10 cellular contexts compared by ENCODE assay signal in genomic region chr16:13935408-13935807, GRCh38. TPM values are rescaled to one million over a fixed set of nuclear protein-coding genes. Genes with fewer than 3 reads are reported as not detected.
DNase-seq lines count a peak whose midpoint lies in the region; ATAC-seq, FAIRE-seq and TF ChIP-seq lines count a peak whose summit lies in the region.
"Had no signal": no experiment of that assay in that cellular context is flagged by ENCODE, and none has a peak within 500 bp of the region (broad histone marks: within the 10 kb centered on the region; RNA-seq: fewer than 3 reads in every experiment).

No MANE protein-coding gene starts in this region.

- H3K27ac ChIP-seq in A549: peak overlapping the region in 1 of 2 experiments; percentile 20; a peak in 2 of 6 replicates
- H3K27ac ChIP-seq in CD8-positive, alpha-beta T cell (ENCODE audit: low read depth, low read length): no peak overlapping the region
- no peak overlapping the region for H3K27ac ChIP-seq in RWPE2 (ENCODE audit: poor library complexity, severe bottlenecking)

- TF ChIP-seq EP300 in A549 (IDR thresholded peaks at IDR 0.05): no peak

- no peaks in the 10 kb centered on the region for H3K27me3 ChIP-seq in CD8-positive, alpha-beta T cell (ENCODE audit: insufficient read depth, low read length)
- H3K27me3 ChIP-seq in RWPE2 (ENCODE audit: insufficient read depth, poor library complexity, severe bottlenecking): no peaks in the 10 kb centered on the region

- no peak overlapping the region for H3K27ac Mint-ChIP-seq in CD8-positive, alpha-beta T cell
- H3K27ac Mint-ChIP-seq: IgD-negative memory B cell had no signal

- no peak for TF ChIP-seq RAD21 in A549 (conservative IDR thresholded peaks at IDR 0.05 in 1 of 2, IDR thresholded peaks at IDR 0.05 in 1 of 2)

- no peaks in the 10 kb centered on the region for H3K9me3 Mint-ChIP-seq in CD8-positive, alpha-beta T cell
- H3K9me3 Mint-ChIP-seq: IgD-negative memory B cell had no signal

- H3K36me3 ChIP-seq in CD8-positive, alpha-beta T cell (ENCODE audit: insufficient read depth, low read length): peaks cover 11% of the 10 kb centered on the region
- H3K36me3 ChIP-seq in RWPE2 (ENCODE audit: low read depth): peaks cover 72% of the 10 kb centered on the region

- peaks cover 29% of the 10 kb centered on the region for H3K4me1 ChIP-seq in A549
- H3K4me1 ChIP-seq in CD8-positive, alpha-beta T cell (ENCODE audit: insufficient read depth, low read length): no peaks in the 10 kb centered on the region
- peaks cover 8% of the 10 kb centered on the region for H3K4me1 ChIP-seq in RWPE2 (ENCODE audit: insufficient read depth, poor library complexity, severe bottlenecking)

- TF ChIP-seq POLR2A in A549 (IDR thresholded peaks at IDR 0.05; ENCODE audit: low read length) (no peak), GM12891 (IDR thresholded peaks at IDR 0.05; ENCODE audit: low read depth, low read length) (no peak)

- DNase-seq in A549 (ENCODE audit: low read depth in 1 of 2, low spot score in 1 of 2) (peak in 1 of 2 experiments; percentile 30), RWPE2 (ENCODE audit: low spot score) (no peak), iPS DF 19.7 (ENCODE audit: low read depth, low spot score) (peak; percentile 25), GM12891 (ENCODE audit: insufficient read length, low spot score) (no peak), NCI-H1436 (lab: John Stamatoyannopoulos, UW) (no peak)
- peak in 1 of 7 experiments; percentile 13 for DNase-seq in CD8-positive, alpha-beta T cell
- DNase-seq: naive B cell had no signal

- no peak overlapping the region for H3K4me3 ChIP-seq in A549
- no peak overlapping the region for H3K4me3 ChIP-seq in CD8-positive, alpha-beta T cell (ENCODE audit: low read depth, low read length)
- H3K4me3 ChIP-seq in RWPE2 (ENCODE audit: severe bottlenecking): no peak overlapping the region

- intact Hi-C loops in CD8-positive, alpha-beta T cell (cut with DNase I, micrococcal nuclease): no loop called here

- TF ChIP-seq CTCF in A549 (IDR thresholded peaks at IDR 0.05) (peak; percentile 32; the same call in 2 of the 3 replicates), RWPE2 (IDR thresholded peaks at IDR 0.05; ENCODE audit: poor library complexity, severe bottlenecking) (peak; percentile 41)
- TF ChIP-seq CTCF in CD8-positive, alpha-beta T cell (IDR thresholded peaks at IDR 0.05): peak; percentile 70

- H3K4me3 Mint-ChIP-seq in CD8-positive, alpha-beta T cell: no peak overlapping the region
- H3K4me3 Mint-ChIP-seq: IgD-negative memory B cell, naive B cell had no signal

- POLR2A ChIA-PET in A549 (lab: Yijun Ruan, JAX): no interaction called here
- POLR2A ChIA-PET in CD8-positive, alpha-beta T cell (lab: Charles Lee): no interaction called here

- peaks cover 71% of the 10 kb centered on the region for H3K36me3 Mint-ChIP-seq in CD8-positive, alpha-beta T cell

- WGBS in A549 (ENCODE audit: missing lambda C conversion rate): 90% methylated on average over 12 of the region's 12 CpGs

- CTCF ChIA-PET in A549 (lab: Yijun Ruan, JAX): interaction anchor here (0.7 to 1.9 kb wide), 5 partner anchors 11 to 663 kb away, joined by 3 to 16 read pairs (median 3); no protein-coding TSS in a partner anchor
- CTCF ChIA-PET in CD8-positive, alpha-beta T cell (lab: Charles Lee): interaction anchor here (0.8 to 3.4 kb wide), 6 partner anchors 9 to 33 kb away, joined by 3 to 20 read pairs (median 4); partner anchors contain the start of gene ERCC4

- H3K27me3 Mint-ChIP-seq in CD8-positive, alpha-beta T cell (ENCODE audit: low read depth): no peaks in the 10 kb centered on the region
- H3K27me3 Mint-ChIP-seq: IgD-negative memory B cell, naive B cell had no signal

- peaks cover 4% of the 10 kb centered on the region for H3K4me1 Mint-ChIP-seq in CD8-positive, alpha-beta T cell (ENCODE audit: low read depth)
- H3K4me1 Mint-ChIP-seq: naive B cell had no signal

- H3K9me3 ChIP-seq in A549 (no peaks in the 10 kb centered on the region), RWPE2 (ENCODE audit: severe bottlenecking) (no peaks in the 10 kb centered on the region)
- no peaks in the 10 kb centered on the region for H3K9me3 ChIP-seq in CD8-positive, alpha-beta T cell (ENCODE audit: low read length)

- H3K4me2 ChIP-seq in A549: no peak overlapping the region

- FAIRE-seq in A549 (lab: Jason Lieb, UNC) (peak; percentile 39), GM12891 (lab: Jason Lieb, UNC) (no peak)

- ATAC-seq in A549 (no peak), RWPE2 (ENCODE audit: low read depth) (no peak), HG02798 (IDR thresholded peaks at IDR 0.05; ENCODE audit: poor library complexity, unreplicated experiment) (no peak), GM19455 (IDR thresholded peaks at IDR 0.05; ENCODE audit: unreplicated experiment) (no peak)
- no peak for ATAC-seq in CD8-positive, alpha-beta T cell

TF ChIP-seq in A549, 52 proteins besides CTCF, POLR2A, EP300 and RAD21 (continues in another document):
- TF ChIP-seq RNF2 (IDR thresholded peaks at IDR 0.05; ENCODE audit: borderline replicate concordance, low read depth) (no peak), KDM1A (IDR thresholded peaks at IDR 0.05; ENCODE audit: low read depth) (no peak), USF2 (IDR thresholded peaks at IDR 0.05) (no peak), HOXA7 (CRISPR knock-in tag; IDR thresholded peaks at IDR 0.05) (no peak), HOXB5 (CRISPR knock-in tag; IDR thresholded peaks at IDR 0.05) (no peak), NR3C1 (IDR thresholded peaks at IDR 0.05) (no peak), EHF (CRISPR knock-in tag; IDR thresholded peaks at IDR 0.05) (no peak), TP53 (CRISPR knock-in tag; IDR thresholded peaks at IDR 0.05) (no peak), KDM5A (IDR thresholded peaks at IDR 0.05) (no peak), ATOH8 (CRISPR knock-in tag; IDR thresholded peaks at IDR 0.05; ENCODE audit: low read depth) (no peak), JUN (IDR thresholded peaks at IDR 0.05) (no peak), CBX2 (IDR thresholded peaks at IDR 0.05; ENCODE audit: borderline replicate concordance, low read depth) (no peak)

TF ChIP-seq in GM12891, 5 proteins besides CTCF, POLR2A, EP300 and RAD21:
- no peak for TF ChIP-seq POLR2AphosphoS5 (IDR thresholded peaks at IDR 0.05; ENCODE audit: low read depth, low read length)
- no peak for TF ChIP-seq POU2F2 (IDR thresholded peaks at IDR 0.05; ENCODE audit: low read depth, low read length)
- no peak for TF ChIP-seq PAX5 (IDR thresholded peaks at IDR 0.05; ENCODE audit: insufficient read depth, low read length, severe bottlenecking)
- no peak for TF ChIP-seq SPI1 (IDR thresholded peaks at IDR 0.05; ENCODE audit: low read depth, low read length)
- TF ChIP-seq TAF1 (IDR thresholded peaks at IDR 0.05; ENCODE audit: low read depth, low read length): no peak

RNA-seq across cellular contexts. Expression of gene ERCC4, which starts 15.5 kb away (rescaled TPM):
- polyA plus RNA-seq in A549 (2011; rRNA removed) (15.1 and 20.8 TPM in 2 replicates), A549 (2017; fragmentation: RNase III; extraction: RNeasy Plus Mini Kit Qiagen cat#74134 plus additional on column Dnase treatment) (5.6 to 5.9 TPM (median 5.9 TPM) in 3 replicates)
- polyA plus RNA-seq in A549 (2012; cell fraction: cytosol; rRNA removed): 2.4 TPM in 2 replicates
- polyA plus RNA-seq in A549 (2012; cell fraction: nucleus; rRNA removed): 2.5 and 4.4 TPM in 2 replicates
- 13.9 and 21.4 TPM in 2 replicates for polyA minus RNA-seq in A549 (2011; rRNA and poly(A)+ RNA removed)
- 10 to 100 TPM in 1 of 2 experiments, 1 to 10 TPM in 1; 8.0 to 10.6 TPM for total RNA-seq in CD8-positive, alpha-beta T cell
- polyA plus RNA-seq in GM12891 (2012; ENCODE audit: low read depth, missing spikeins): 2.5 TPM
